In the genomic region with DNA sequence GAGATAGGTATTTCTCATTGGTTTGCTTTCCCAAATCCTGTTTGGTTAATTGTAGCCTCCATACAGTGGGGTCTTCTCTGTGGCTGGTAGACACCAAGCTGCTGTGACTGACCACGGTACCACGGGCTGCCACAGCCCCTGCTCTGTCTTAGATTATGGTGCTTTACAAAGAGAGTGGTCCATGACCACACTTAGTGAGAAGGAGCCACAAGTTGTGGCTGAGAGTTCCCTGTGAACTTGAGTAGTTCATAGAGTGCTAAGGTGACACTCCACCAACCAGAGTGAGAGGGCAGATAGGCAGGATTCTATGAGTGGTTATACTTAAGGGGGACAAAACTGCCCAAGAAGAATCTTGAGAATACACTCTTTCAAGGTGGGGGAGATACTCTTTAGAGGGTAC, we compare ENCODE assay signal across 17 cellular contexts.
"Had no signal": no experiment of that assay in that cellular context is flagged by ENCODE, and none has a peak within 500 bp of the region (broad histone marks: within the 10 kb centered on the region; RNA-seq: fewer than 3 reads in every experiment).

No MANE protein-coding gene starts in this region.

- H3K27me3 ChIP-seq: ascending aorta, esophagus squamous epithelium, right atrium auricular region had no signal

- H3K9me3 ChIP-seq: ascending aorta, esophagus squamous epithelium, right atrium auricular region had no signal

- H3K27me3 Mint-ChIP-seq: dendritic cell treated with granulocyte-macrophage colony-stimulating factor and Interleukin-4, amounts not matched to agents 40 ng/mL and 50 ng/mL, for 4 days; progenitor cell of endocrine pancreas had no signal

- H3K27ac Mint-ChIP-seq: activated T-helper 2 cell treated with anti-CD3 and anti-CD28 coated beads, Interferon-gamma antibody, Interleukin-2, Interleukin-4, amounts not matched to agents 10 μg/mL and 5 μg/mL and 100 μg/mL, durations not matched to agents 14 hours and 24 hours and 36 hours; dendritic cell treated with granulocyte-macrophage colony-stimulating factor and Interleukin-4, amounts not matched to agents 40 ng/mL and 50 ng/mL, for 4 days; mesothelial cell of epicardium; progenitor cell of endocrine pancreas had no signal

- H3K4me1 ChIP-seq: ascending aorta had no signal

- H3K4me3 ChIP-seq: ascending aorta, esophagus squamous epithelium, right atrium auricular region had no signal

- H3K27ac ChIP-seq: ascending aorta, esophagus squamous epithelium, right atrium auricular region, WERI-Rb-1 had no signal

- H3K4me1 Mint-ChIP-seq: neural crest cell had no signal

- H3K4me3 Mint-ChIP-seq: dendritic cell treated with granulocyte-macrophage colony-stimulating factor and Interleukin-4, amounts not matched to agents 40 ng/mL and 50 ng/mL, for 4 days; mesothelial cell of epicardium; neural crest cell had no signal

- ATAC-seq: left cardiac atrium had no signal

- DNase-seq: activated CD4-positive, alpha-beta T cell treated with anti-CD3 and anti-CD28 coated beads for 1 hour; activated naive CD4-positive, alpha-beta T cell treated with Interleukin-2 at 50 U/mL for 16 hours; effector memory CD4-positive, alpha-beta T cell; esophagus squamous epithelium; left cardiac atrium; small intestine; stimulated activated CD4-positive, alpha-beta T cell treated with anti-CD3 and anti-CD28 coated beads, Interleukin-15, amount 100 ng/mL, for 24 hours; stimulated activated CD4-positive, alpha-beta T cell treated with anti-CD3 and anti-CD28 coated beads, Interleukin-2, amount 100 ng/mL, for 48 hours; SW 1271; WERI-Rb-1 had no signal

- H3K9me3 Mint-ChIP-seq: activated T-helper 2 cell treated with anti-CD3 and anti-CD28 coated beads, Interferon-gamma antibody, Interleukin-2, Interleukin-4, amounts not matched to agents 10 μg/mL and 5 μg/mL and 100 μg/mL, durations not matched to agents 14 hours and 24 hours and 36 hours; dendritic cell treated with granulocyte-macrophage colony-stimulating factor and Interleukin-4, amounts not matched to agents 40 ng/mL and 50 ng/mL, for 4 days; mesothelial cell of epicardium; neural crest cell had no signal
